Comparison of ENCODE assay signal across 1 cellular context in genomic region chr1:214520544-214521165, GRCh38.
TF ChIP-seq lines count a peak whose summit lies in the region.

No MANE protein-coding gene starts in this region.

TF ChIP-seq in WTC11, 78 proteins besides CTCF, POLR2A, EP300 and RAD21 (continued from another document):
- TF ChIP-seq ZNF532 (CRISPR knock-in tag; IDR thresholded peaks at IDR 0.05; ENCODE audit: borderline replicate concordance): no peak
- no peak for TF ChIP-seq USF2 (CRISPR knock-in tag; IDR thresholded peaks at IDR 0.05)
- TF ChIP-seq TP53 (CRISPR knock-in tag; IDR thresholded peaks at IDR 0.05): no peak
